9 cellular contexts compared by ENCODE assay signal in the genomic region with DNA sequence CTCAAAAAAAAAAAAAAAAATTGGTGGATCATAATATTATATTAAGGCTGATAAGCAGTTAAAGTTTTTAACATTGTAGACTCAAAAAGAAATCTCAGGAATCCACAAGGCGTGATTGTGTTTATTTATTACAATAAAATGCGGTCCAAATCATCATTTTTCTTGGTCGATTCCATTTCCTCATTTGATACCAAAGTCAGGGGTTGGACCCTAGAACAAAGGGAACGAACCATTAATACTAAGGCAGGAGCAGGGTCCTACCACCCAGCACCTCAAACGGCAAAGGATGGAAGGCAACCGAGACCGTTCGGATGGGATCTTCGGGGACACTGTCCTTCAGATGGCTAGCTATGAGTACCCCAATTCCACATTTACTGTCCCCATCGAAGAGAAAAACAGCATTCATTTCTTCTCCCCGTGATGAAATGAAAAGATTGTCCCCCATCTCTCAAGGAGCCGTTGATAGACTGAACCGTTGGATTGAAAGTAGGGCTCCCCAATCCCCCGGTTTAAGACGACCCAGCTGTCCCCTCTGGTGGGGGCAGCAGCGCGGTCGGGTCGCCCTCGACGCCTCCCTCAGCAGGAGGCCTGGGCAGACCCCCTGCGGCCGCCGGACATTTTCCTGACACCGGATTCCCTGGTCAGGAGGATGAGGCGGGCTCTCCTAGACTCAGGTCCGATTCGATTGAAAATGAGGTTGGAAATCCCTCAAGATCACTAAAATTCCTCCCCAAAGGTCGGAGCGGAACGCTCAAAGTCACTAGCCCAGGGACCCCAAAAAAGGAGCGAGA. TPM values are rescaled to one million over a fixed set of nuclear protein-coding genes. Genes with fewer than 3 reads are reported as not detected.
DNase-seq lines count a peak whose midpoint lies in the region; ATAC-seq, FAIRE-seq and TF ChIP-seq lines count a peak whose summit lies in the region.
"Had no signal": no experiment of that assay in that cellular context is flagged by ENCODE, and none has a peak within 500 bp of the region (broad histone marks: within the 10 kb centered on the region; RNA-seq: fewer than 3 reads in every experiment).

No MANE protein-coding gene starts in this region.

- no peak overlapping the region for H3K23ac ChIP-seq in H1 (ENCODE audit: insufficient read length)

- peak overlapping the region in 1 of 2 donors; percentile 86 for H3K27ac Mint-ChIP-seq in natural killer cell

- H4K91ac ChIP-seq in H1 (replicated peaks; ENCODE audit: insufficient read length, low read length), result peak overlapping the region; percentile 92

- TF ChIP-seq EP300 in H1 (IDR thresholded peaks at IDR 0.05; ENCODE audit: borderline replicate concordance in 1 of 2, low read depth in 2 of 2, low read length in 2 of 2), result no peak; a peak in 1 of 3 replicates

- H4K20me1 ChIP-seq in OCI-LY1 (ENCODE audit: insufficient read depth, low read length), result no peaks in the 10 kb centered on the region
- H4K20me1 ChIP-seq in H1 (replicated peaks in 1 of 2; ENCODE audit: control insufficient read depth in 1 of 2, insufficient read depth in 2 of 2, low read length in 2 of 2), result no peaks in the 10 kb centered on the region

- H2AFZ ChIP-seq in OCI-LY1 (ENCODE audit: low read length) (peak overlapping the region; percentile 78; the same call in 1 of the 2 replicates), H1 (ENCODE audit: low read length) (peak overlapping the region; percentile 92; the same call in 1 of the 2 replicates)

- H3K9me3 ChIP-seq in OCI-LY1 (ENCODE audit: low read length) (no peaks in the 10 kb centered on the region), H1 (ENCODE audit: insufficient read depth in 2 of 2, low read depth in 1 of 2, low read length in 1 of 2) (no peaks in the 10 kb centered on the region)

- WGBS in H1 (ENCODE audit: extremely low coverage in 1 of 2, insufficient coverage in 1 of 2, insufficient read length in 1 of 2, insufficient replicate concordance in 2 of 2, low coverage in 1 of 2, low lambda C conversion rate in 2 of 2, missing lambda C conversion rate in 1 of 2), 2 experiments, result 29% methylated on average over 32 of the region's 32 CpGs; no CpG with 5 or more reads in 1 of the 2 experiments

- TF ChIP-seq POLR2A in H1 (IDR thresholded peaks at IDR 0.05; ENCODE audit: control extremely low read depth in 1 of 2, low read depth in 2 of 2, low read length in 2 of 2), result no peak

- TF ChIP-seq RAD21 in H1 (IDR thresholded peaks at IDR 0.05 in 1 of 2, conservative IDR thresholded peaks at IDR 0.05 in 1 of 2; ENCODE audit: low read depth in 2 of 2, low read length in 2 of 2), result no peak

- H3K36me3 ChIP-seq in OCI-LY1 (ENCODE audit: insufficient read depth, low read length) (no peaks in the 10 kb centered on the region), H1 (ENCODE audit: control insufficient read depth in 2 of 4, insufficient read depth in 4 of 4, low read length in 3 of 4) (no peaks in the 10 kb centered on the region)

- peak overlapping the region; percentile 38 for H2BK120ac ChIP-seq in H1 (replicated peaks; ENCODE audit: low read depth, low read length)

- POLR2A ChIA-PET in H1 (lab: Charles Lee; ENCODE audit: partially characterized antibody), result interaction anchor here (0.7 to 3.2 kb wide), 10 partner anchors 10 to 255 kb away, joined by 3 to 23 read pairs (median 4); no protein-coding TSS in a partner anchor

- TF ChIP-seq CTCF in OCI-LY1 (IDR thresholded peaks at IDR 0.05; ENCODE audit: low read length) (no peak), H1 (IDR thresholded peaks at IDR 0.05; ENCODE audit: control extremely low read depth in 1 of 3, insufficient read depth in 1 of 3, low read depth in 1 of 3, low read length in 3 of 3) (no peak), natural killer cell (IDR thresholded peaks at IDR 0.05) (no peak)

- H3K23me2 ChIP-seq in H1 (ENCODE audit: low read depth, low read length), result peaks cover 15% of the 10 kb centered on the region; the same call in 1 of the 2 replicates

- no peaks in the 10 kb centered on the region for H3K27me3 Mint-ChIP-seq in natural killer cell (ENCODE audit: low read depth in 2 of 2)

- H3K18ac ChIP-seq in H1 (ENCODE audit: extremely low read depth, low read length), result peak overlapping the region; percentile 88

- no peaks in the 10 kb centered on the region for H3K79me1 ChIP-seq in H1 (ENCODE audit: low read depth, low read length)

- peak overlapping the region; percentile 90 for H3K56ac ChIP-seq in H1 (replicated peaks; ENCODE audit: insufficient read length, low read depth, low read length)

- peak overlapping the region; percentile 84 for H3K14ac ChIP-seq in H1 (ENCODE audit: insufficient read length)

- H2BK20ac ChIP-seq in H1 (ENCODE audit: low read length), result no peak overlapping the region

- peak overlapping the region; percentile 94 for H3K4ac ChIP-seq in H1 (replicated peaks; ENCODE audit: insufficient read length, low read depth, low read length)

- H3K27ac ChIP-seq in OCI-LY1 (ENCODE audit: low read depth, low read length, poor library complexity, severe bottlenecking), result peak overlapping the region; percentile 29
- peak overlapping the region; percentile 87 for H3K27ac ChIP-seq in H1 (ENCODE audit: low read depth, low read length)

- no peaks in the 10 kb centered on the region for H3K36me3 Mint-ChIP-seq in natural killer cell

- FAIRE-seq in H1 (lab: Jason Lieb, UNC), result peak; percentile 7
- FAIRE-seq in urothelium cell line (lab: Jason Lieb, UNC), result no peak
- FAIRE-seq: G401.6 had no signal

- DNase-seq in activated CD4-positive, CD25-positive, alpha-beta regulatory T cell treated with anti-CD3 and anti-CD28 coated beads, Interleukin-2, amount 50 U/mL, for 72 hours, result peak; percentile 39
- no peak for DNase-seq in activated CD4-positive, CD25-positive, alpha-beta regulatory T cell (lab: John Stamatoyannopoulos, UW)
- DNase-seq in H1 (ENCODE audit: low read depth in 1 of 2, low spot score in 2 of 2), result peak in 1 of 2 experiments; percentile 80
- no peak for DNase-seq in natural killer cell
- no peak for DNase-seq in urothelium cell line (ENCODE audit: low spot score)
- no peak for DNase-seq in epidermal melanocyte (ENCODE audit: insufficient read length, low spot score)
- no peak for DNase-seq in T1000 (lab: John Stamatoyannopoulos, UW)

- peak overlapping the region; percentile 100; the same call in 1 of the 2 replicates for H4K8ac ChIP-seq in H1 (ENCODE audit: extremely low read depth, insufficient read depth, low read length)

- intact Hi-C loops in natural killer cell (cut with micrococcal nuclease), result no loop called here

- H2BK15ac ChIP-seq in H1 (ENCODE audit: low read length), result no peak overlapping the region

- H3K4me2 ChIP-seq in OCI-LY1 (ENCODE audit: low read length) (peak overlapping the region; percentile 90), H1 (ENCODE audit: insufficient read depth in 1 of 2, low read depth in 2 of 2, low read length in 2 of 2) (peak overlapping the region; percentile 96 to 97)

- H2AK5ac ChIP-seq in H1 (ENCODE audit: low read depth, low read length), result peak overlapping the region; percentile 41; the same call in 1 of the 2 replicates

- H3K27me3 ChIP-seq in OCI-LY1 (ENCODE audit: insufficient read depth, low read length), result no peaks in the 10 kb centered on the region
- no peaks in the 10 kb centered on the region for H3K27me3 ChIP-seq in H1 (replicated peaks in 1 of 4; ENCODE audit: control insufficient read depth in 3 of 4, extremely low read depth in 1 of 4, insufficient read depth in 3 of 4, low read length in 3 of 4)

- H3K9ac ChIP-seq in OCI-LY1 (ENCODE audit: low read length) (peak overlapping the region; percentile 88), H1 (replicated peaks in 1 of 4; ENCODE audit: extremely low read depth in 1 of 4, low read depth in 3 of 4, low read length in 3 of 4) (peak overlapping the region; percentile 65 to 97 (median 96))

- H3F3A ChIP-seq in OCI-LY1 (ENCODE audit: insufficient read depth, low read length), result peaks cover 8% of the 10 kb centered on the region; the same call in 1 of the 2 replicates

- H3K9me2 ChIP-seq in OCI-LY1 (ENCODE audit: low read depth, low read length), result no peaks in the 10 kb centered on the region

- peak overlapping the region; percentile 69 for H3K4me3 ChIP-seq in OCI-LY1 (ENCODE audit: low read depth, low read length, poor library complexity, severe bottlenecking)
- peak overlapping the region; percentile 63 to 92 (median 92) for H3K4me3 ChIP-seq in H1 (ENCODE audit: extremely low read depth in 1 of 4, insufficient read depth in 2 of 4, low read depth in 3 of 4, low read length in 4 of 4)

- H4K5ac ChIP-seq in H1 (ENCODE audit: insufficient read length, low read depth, low read length), result peak overlapping the region; percentile 90

- peak overlapping the region; percentile 45; the same call in 1 of the 2 replicates for H2BK12ac ChIP-seq in H1 (ENCODE audit: low read depth, low read length)

- peaks cover 12 to 19% of the 10 kb centered on the region in 2 donors for H3K4me1 Mint-ChIP-seq in natural killer cell

- H3K4me1 ChIP-seq in OCI-LY1 (ENCODE audit: insufficient read depth, low read length, severe bottlenecking), result peaks cover 21% of the 10 kb centered on the region
- peaks cover 4 to 12% (median 7%) of the 10 kb centered on the region in 4 experiments; a peak in 5 of 7 replicates for H3K4me1 ChIP-seq in H1 (replicated peaks in 1 of 4; ENCODE audit: control insufficient read depth in 3 of 4, insufficient read depth in 4 of 4, low read length in 3 of 4)

- H3K9me3 Mint-ChIP-seq in natural killer cell, result no peaks in the 10 kb centered on the region

- CTCF ChIA-PET in H1 (lab: Charles Lee; ENCODE audit: partially characterized antibody), result interaction anchor here (1.3 to 2.2 kb wide), 2 partner anchors 45 to 135 kb away, joined by 3 to 5 read pairs; no protein-coding TSS in a partner anchor

- H3K79me2 ChIP-seq in OCI-LY1 (ENCODE audit: insufficient read depth, low read length), result no peaks in the 10 kb centered on the region
- H3K79me2 ChIP-seq in H1 (ENCODE audit: control insufficient read depth in 1 of 2, insufficient read depth in 2 of 2, low read length in 2 of 2), result no peaks in the 10 kb centered on the region

- H3K4me3 Mint-ChIP-seq in natural killer cell, result peak overlapping the region; percentile 90

- peak overlapping the region; percentile 92; the same call in 1 of the 2 replicates for H2BK5ac ChIP-seq in H1 (ENCODE audit: low read depth, low read length)

- ATAC-seq in natural killer cell, result no peak

TF ChIP-seq in H1, 55 proteins besides CTCF, POLR2A, EP300 and RAD21 (continues in another document):
- no peak for TF ChIP-seq GTF2F1 (IDR thresholded peaks at IDR 0.05; ENCODE audit: borderline replicate concordance, low read depth, low read length)
- no peak for TF ChIP-seq TEAD4 (IDR thresholded peaks at IDR 0.05; ENCODE audit: low read depth, low read length)

RNA-seq across cellular contexts. Expression of gene DMC1, which starts 0.6 kb away (rescaled TPM):
- total RNA-seq in H1 (2021; fragmentation: NEBNext Ultra II Directional; extraction: Animal tissue kit (Norgen Biotek cat#: 25700)), result 7.1 and 7.2 TPM in 2 replicates
- polyA plus RNA-seq in H1 (2011; rRNA removed), result 3.8 and 20.2 TPM in 2 replicates
- polyA plus RNA-seq in H1 (2011; cell fraction: cytosol; rRNA removed), result 21.5 TPM
- 1.6 TPM for polyA plus RNA-seq in H1 (2011; cell fraction: nucleus; rRNA removed)
- polyA plus RNA-seq in H1 (2012, experiment 1 of 2), result 9.7 to 15.0 TPM (median 14.0 TPM) in 4 replicates
- polyA plus RNA-seq in H1 (2012, experiment 2 of 2), result 9.7 TPM
- polyA plus RNA-seq in H1 (2013, experiment 1 of 2), result 15.6 TPM
- 16.0 TPM for polyA plus RNA-seq in H1 (2013, experiment 2 of 2)
- 1.7 and 3.9 TPM in 2 replicates for polyA minus RNA-seq in H1 (2011; rRNA and poly(A)+ RNA removed)
- 3.2 TPM for polyA minus RNA-seq in H1 (2011; cell fraction: cytosol; rRNA and poly(A)+ RNA removed)
- polyA minus RNA-seq in H1 (2011; cell fraction: nucleus; rRNA and poly(A)+ RNA removed), result 15.5 TPM
- 1 to 10 TPM in 1 of 3 donors, under 1 TPM in 2; 0.31 to 1.7 (median 0.63) TPM for total RNA-seq in natural killer cell
